In the genomic region with DNA sequence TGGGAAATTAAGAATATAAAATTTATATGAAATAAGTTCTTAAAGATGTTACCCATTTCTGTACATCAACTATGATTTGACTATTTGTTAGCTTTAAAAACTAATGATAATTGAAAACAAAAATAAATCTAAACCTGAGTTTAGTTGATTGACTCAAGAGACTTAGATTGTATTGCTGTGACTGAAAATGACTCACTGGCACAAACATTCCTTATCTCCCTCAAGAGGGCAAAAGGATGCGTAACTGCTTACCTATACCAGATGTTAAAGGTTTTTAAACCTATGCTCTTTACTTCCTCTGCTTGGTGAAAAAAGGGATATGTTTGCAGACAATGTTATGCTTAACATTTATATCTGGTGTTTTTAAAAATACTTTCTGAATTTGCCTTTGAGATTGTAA, we compare ENCODE assay signal across 23 cellular contexts. TPM values are rescaled to one million over a fixed set of nuclear protein-coding genes. Genes with fewer than 3 reads are reported as not detected.
DNase-seq lines count a peak whose midpoint lies in the region; ATAC-seq, FAIRE-seq and TF ChIP-seq lines count a peak whose summit lies in the region.
"Had no signal": no experiment of that assay in that cellular context is flagged by ENCODE, and none has a peak within 500 bp of the region (broad histone marks: within the 10 kb centered on the region; RNA-seq: fewer than 3 reads in every experiment).

No MANE protein-coding gene starts in this region.

- peak overlapping the region; percentile 79 for H3K27ac Mint-ChIP-seq in CD4-positive, alpha-beta T cell
- H3K27ac Mint-ChIP-seq: T-helper 1 cell treated with Interleukin-12 subunit alpha and Interleukin-12 subunit beta and Interleukin-4 antibody, amounts not matched to agents 30 μg/mL and 1 μg/mL, for 36 hours had no signal

- H3K4me3 Mint-ChIP-seq in CD4-positive, alpha-beta T cell, result no peak overlapping the region
- H3K4me3 Mint-ChIP-seq: stimulated activated effector memory CD8-positive, alpha-beta T cell treated with anti-CD3 and anti-CD28 coated beads, Interleukin-12 subunit alpha, Interleukin-12 subunit beta, amount 100 ng/mL, for 72 hours; T-helper 1 cell treated with Interleukin-12 subunit alpha and Interleukin-12 subunit beta and Interleukin-4 antibody, amounts not matched to agents 30 μg/mL and 1 μg/mL, for 36 hours had no signal

- H3K4me3 ChIP-seq in bronchial epithelial cell (ENCODE audit: low read depth, low read length), result no peak overlapping the region
- H3K4me3 ChIP-seq: colonic mucosa, left ventricle myocardium inferior, thoracic aorta had no signal

- POLR2A ChIA-PET in CD4-positive, alpha-beta T cell (lab: Charles Lee), result interaction anchor here (0.6 to 5.2 kb wide), 4 partner anchors 15 to 336 kb away, joined by 3 to 93 read pairs (median 30); a partner anchor contains a TSS

- H3K36me3 ChIP-seq in bronchial epithelial cell (ENCODE audit: control insufficient read depth, insufficient read depth, low read length), result peaks cover 3% of the 10 kb centered on the region

- H3K4me1 Mint-ChIP-seq in CD4-positive, alpha-beta T cell (ENCODE audit: low read depth), result peaks cover 74% of the 10 kb centered on the region

- no peak for TF ChIP-seq CTCF in CD4-positive, alpha-beta T cell (IDR thresholded peaks at IDR 0.05)
- TF ChIP-seq CTCF in bronchial epithelial cell (IDR thresholded peaks at IDR 0.05; ENCODE audit: insufficient read depth, low read length, severe bottlenecking), result no peak

- no peaks in the 10 kb centered on the region for H3K27me3 ChIP-seq in CD4-positive, alpha-beta T cell (ENCODE audit: control insufficient read depth, insufficient read depth, low read length)
- no peaks in the 10 kb centered on the region for H3K27me3 ChIP-seq in bronchial epithelial cell (ENCODE audit: control insufficient read depth, insufficient read depth, low read length)
- H3K27me3 ChIP-seq: colonic mucosa had no signal

- peaks cover 96% of the 10 kb centered on the region for H3K36me3 Mint-ChIP-seq in CD4-positive, alpha-beta T cell (ENCODE audit: low read depth)

- peak; percentile 59 for ATAC-seq in CD4-positive, alpha-beta T cell (ENCODE audit: poor library complexity)
- ATAC-seq in GM18511 (IDR thresholded peaks at IDR 0.05; ENCODE audit: unreplicated experiment), result no peak
- ATAC-seq: stimulated activated effector memory CD8-positive, alpha-beta T cell treated with anti-CD3 and anti-CD28 coated beads, Interleukin-12 subunit alpha, Interleukin-12 subunit beta, amount 100 ng/mL, for 72 hours had no signal

- H3K27me3 Mint-ChIP-seq in CD4-positive, alpha-beta T cell, result no peaks in the 10 kb centered on the region

- H3K9me3 Mint-ChIP-seq in CD4-positive, alpha-beta T cell, result no peaks in the 10 kb centered on the region
- H3K9me3 Mint-ChIP-seq: stimulated activated effector memory CD8-positive, alpha-beta T cell treated with anti-CD3 and anti-CD28 coated beads, Interleukin-12 subunit alpha, Interleukin-12 subunit beta, amount 100 ng/mL, for 72 hours; T-helper 1 cell treated with Interleukin-12 subunit alpha and Interleukin-12 subunit beta and Interleukin-4 antibody, amounts not matched to agents 30 μg/mL and 1 μg/mL, for 36 hours had no signal

- FAIRE-seq in bronchial epithelial cell (lab: Jason Lieb, UNC) (no peak), islet of Langerhans (lab: Jason Lieb, UNC) (peak; percentile 24)

- no peak overlapping the region for H3K27ac ChIP-seq in CD4-positive, alpha-beta T cell (ENCODE audit: low read depth, low read length)
- H3K27ac ChIP-seq: colonic mucosa, left ventricle myocardium inferior, thoracic aorta, VCaP had no signal

- no peaks in the 10 kb centered on the region for H3K9me3 ChIP-seq in CD4-positive, alpha-beta T cell (ENCODE audit: control insufficient read depth, low read length)
- H3K9me3 ChIP-seq: colonic mucosa, left ventricle myocardium inferior, thoracic aorta had no signal

- intact Hi-C loops in CD4-positive, alpha-beta T cell (cut with DNase I, micrococcal nuclease), result loop anchor here (2.0 to 5.0 kb wide), 3 partner anchors 16 to 79 kb away; a partner anchor contains a TSS

- no peak for DNase-seq in CD4-positive, alpha-beta T cell
- DNase-seq in HPDE6-E6E7 (ENCODE audit: extremely low spot score) (peak; percentile 3), bronchial epithelial cell (ENCODE audit: low read depth) (peak; percentile 77), SW480 (ENCODE audit: low spot score) (no peak), cortex of kidney (lab: John Stamatoyannopoulos, UW) (no peak)
- DNase-seq: activated naive CD4-positive, alpha-beta T cell; aorta; Calu3; colonic mucosa; GDM1; H7; left ventricle myocardium inferior; NCI-H1436 treated with DMSO at 0.1 percent for 48 hours; NCI-H2171; NCI-H526 treated with DMSO at 0.1 percent for 48 hours; retina; SHP77 had no signal

- CTCF ChIA-PET in CD4-positive, alpha-beta T cell (lab: Charles Lee), result interaction anchor here (1.1 to 4.4 kb wide), 2 partner anchors 17 to 30 kb away, joined by 3 to 23 read pairs; a partner anchor contains a TSS

RNA-seq across cellular contexts. Expression of a gene that starts 30.3 kb away (rescaled TPM):
- 100 to 1,000 TPM; 307 to 329 TPM for total RNA-seq in CD4-positive, alpha-beta T cell
- total RNA-seq in bronchial epithelial cell, result 37.8 and 39.8 TPM in 2 replicates

RNA-seq across cellular contexts. Expression of a gene that starts 30.7 kb away (rescaled TPM):
- 10 to 100 TPM; 25.4 to 28.9 TPM for total RNA-seq in CD4-positive, alpha-beta T cell
- total RNA-seq in bronchial epithelial cell, result 5.5 and 5.8 TPM in 2 replicates

Comparison
In these comparisons a context has a peak if more than half of its experiments do, and no peak if none do; other contexts are left out.
1. DNase-seq: peak in HPDE6-E6E7 (single experiment) and bronchial epithelial cell (single experiment); none in CD4-positive, alpha-beta T cell (0 of 10), SW480 (single experiment) and cortex of kidney (single experiment).